ENCODE assay signal across 31 cellular contexts in genomic region chr6:41746068-41746467, GRCh38. TPM values are rescaled to one million over a fixed set of nuclear protein-coding genes. Genes with fewer than 3 reads are reported as not detected.
"Had no signal": no experiment of that assay in that cellular context is flagged by ENCODE, and none has a peak within 500 bp of the region (broad histone marks: within the 10 kb centered on the region; RNA-seq: fewer than 3 reads in every experiment).

No MANE protein-coding gene starts in this region.

- H3K9me3 ChIP-seq: esophagus muscularis mucosa, heart right ventricle, ovary, psoas muscle, sigmoid colon, suprapubic skin, transverse colon, vagina had no signal

- DNase-seq: dermis blood vessel endothelial cell; effector memory CD4-positive, alpha-beta T cell; foreskin keratinocyte; glutamatergic neuron; heart right ventricle; hippocampal formation; kidney glomerular epithelial cell; left colon; left ventricle myocardium superior; naive B cell; nucleus accumbens; ovary; right cardiac atrium; sigmoid colon; stimulated activated CD4-positive, alpha-beta T cell treated with anti-CD3 and anti-CD28 coated beads, Interleukin-4, amount 100 ng/mL, for 4 hours; stimulated activated naive B cell treated with anti-CD40 and anti-IgM and Interleukin-4, amounts not matched to agents 10 μg/mL and 1 μg/mL and 100 μg/mL, for 72 hours; transverse colon had no signal

- H3K4me3 ChIP-seq: coronary artery, esophagus muscularis mucosa, heart right ventricle, lung, ovary, psoas muscle, sigmoid colon, suprapubic skin, transverse colon, vagina had no signal

- H3K4me1 ChIP-seq: esophagus muscularis mucosa, foreskin keratinocyte, heart right ventricle, psoas muscle, sigmoid colon, vagina had no signal

- FAIRE-seq: endothelial cell of umbilical vein, islet of Langerhans had no signal

- H3K36me3 ChIP-seq: esophagus muscularis mucosa, heart right ventricle, ovary, sigmoid colon, suprapubic skin, transverse colon, vagina had no signal

- H3K27me3 ChIP-seq: esophagus muscularis mucosa, heart right ventricle, ovary, sigmoid colon, suprapubic skin, transverse colon, vagina had no signal

- H3K27ac ChIP-seq: coronary artery, esophagus muscularis mucosa, foreskin keratinocyte, heart right ventricle, ovary, psoas muscle, sigmoid colon, suprapubic skin, transverse colon, vagina had no signal

- ATAC-seq: foreskin keratinocyte; heart right ventricle; left colon; left ventricle myocardium superior; natural killer cell treated with Interleukin-12 subunit alpha and Interleukin-12 subunit beta and Interleukin-15 and Interleukin-18, amount 100 ng/mL, for 72 hours; psoas muscle; right cardiac atrium; stimulated activated naive B cell treated with anti-CD40 and anti-IgM and Interleukin-4, amounts not matched to agents 10 μg/mL and 1 μg/mL and 100 μg/mL, for 72 hours had no signal

RNA-seq across cellular contexts. Expression of gene PGC, which starts 1.1 kb away (rescaled TPM):
- total RNA-seq: dermis blood vessel endothelial cell; endothelial cell of umbilical vein; epithelial cell of proximal tubule; fibroblast of lung; foreskin keratinocyte; heart right ventricle; left colon; left ventricle myocardium superior; natural killer cell treated with Interleukin-12 subunit alpha and Interleukin-12 subunit beta and Interleukin-15 and Interleukin-18, amount 100 ng/mL, for 72 hours; neural crest cell; psoas muscle; renal cortical epithelial cell; sigmoid colon; suprapubic skin; ureter had no signal
- polyA plus RNA-seq: endothelial cell of umbilical vein, fibroblast of lung, foreskin keratinocyte had no signal

RNA-seq across cellular contexts. Expression of gene PRICKLE4, which starts 34.5 kb away (rescaled TPM):
- total RNA-seq: fibroblast of lung; natural killer cell treated with Interleukin-12 subunit alpha and Interleukin-12 subunit beta and Interleukin-15 and Interleukin-18, amount 100 ng/mL, for 72 hours had no signal
